ENCODE assay signal across 1 cellular context in the genomic region with DNA sequence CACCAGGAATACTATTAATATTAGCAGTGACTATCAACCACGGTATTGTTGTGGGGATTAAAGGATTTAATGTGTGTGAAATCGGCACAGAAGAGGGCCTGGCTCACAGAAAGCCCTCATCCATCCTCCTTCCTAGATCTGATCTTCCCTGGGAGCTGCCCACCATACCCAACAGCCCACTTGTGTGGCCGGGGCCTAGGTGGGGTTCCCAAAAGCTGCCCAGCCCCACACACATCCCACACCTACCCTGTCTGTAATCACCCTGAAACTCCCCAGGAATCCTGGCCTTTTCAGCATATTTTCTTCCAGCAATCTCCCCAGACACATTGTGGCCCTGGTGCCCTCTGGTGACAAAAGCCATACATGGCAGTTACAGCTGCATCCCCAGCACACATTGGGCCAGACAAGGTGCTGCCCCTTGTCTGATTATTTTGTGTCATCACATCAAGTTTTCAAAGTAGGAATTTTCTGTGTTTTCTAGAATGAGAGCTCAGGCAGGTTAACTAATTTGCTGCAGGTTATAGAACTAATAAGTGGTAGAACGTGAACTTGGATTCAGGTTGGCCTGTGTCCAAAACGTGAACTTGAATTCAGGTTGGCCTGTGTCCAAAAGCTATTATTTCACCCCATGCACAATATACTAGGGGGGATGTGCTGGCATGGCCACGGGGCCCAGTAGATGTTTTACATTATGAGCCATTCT.
TF ChIP-seq lines count a peak whose summit lies in the region.

No MANE protein-coding gene starts in this region.

TF ChIP-seq in K562, 482 proteins besides CTCF, POLR2A, EP300 and RAD21 (continued from another document and continues in another):
- TF ChIP-seq MAX (CRISPR knock-in tag; IDR thresholded peaks at IDR 0.05) = peak; percentile 61
- no peak for TF ChIP-seq ARHGAP35 (IDR thresholded peaks at IDR 0.05; ENCODE audit: partially characterized antibody)
- no peak for TF ChIP-seq HDAC8 (tag; IDR thresholded peaks at IDR 0.05)
- TF ChIP-seq ZBTB34 (CRISPR knock-in tag; IDR thresholded peaks at IDR 0.05) = no peak
- TF ChIP-seq STAT5A (IDR thresholded peaks at IDR 0.05; ENCODE audit: borderline replicate concordance, low read length) = peak; percentile 50; the same call in 1 of the 2 replicates
- 0 out of 2 replicates have a peak, but pooled peaks have one; percentile 0 for TF ChIP-seq MAFF (IDR thresholded peaks at IDR 0.05; ENCODE audit: low read length)
- no peak for TF ChIP-seq PRMT5 (CRISPR knock-in tag; IDR thresholded peaks at IDR 0.05)
- peak; percentile 80; the same call in 1 of the 2 replicates for TF ChIP-seq SMARCA5 (IDR thresholded peaks at IDR 0.05)
- TF ChIP-seq C11orf30 (IDR thresholded peaks at IDR 0.05; ENCODE audit: low read depth) = 0 out of 2 replicates have a peak, but pooled peaks have one; percentile 4
- TF ChIP-seq ATF1 (CRISPR knock-in tag; IDR thresholded peaks at IDR 0.05) = no peak
- TF ChIP-seq ATF1 (tag; IDR thresholded peaks at IDR 0.05) = no peak
- no peak for TF ChIP-seq SNRNP70 (optimal IDR thresholded peaks at IDR 0.05; ENCODE audit: low read depth, low read length)
- TF ChIP-seq, protein P1, sequence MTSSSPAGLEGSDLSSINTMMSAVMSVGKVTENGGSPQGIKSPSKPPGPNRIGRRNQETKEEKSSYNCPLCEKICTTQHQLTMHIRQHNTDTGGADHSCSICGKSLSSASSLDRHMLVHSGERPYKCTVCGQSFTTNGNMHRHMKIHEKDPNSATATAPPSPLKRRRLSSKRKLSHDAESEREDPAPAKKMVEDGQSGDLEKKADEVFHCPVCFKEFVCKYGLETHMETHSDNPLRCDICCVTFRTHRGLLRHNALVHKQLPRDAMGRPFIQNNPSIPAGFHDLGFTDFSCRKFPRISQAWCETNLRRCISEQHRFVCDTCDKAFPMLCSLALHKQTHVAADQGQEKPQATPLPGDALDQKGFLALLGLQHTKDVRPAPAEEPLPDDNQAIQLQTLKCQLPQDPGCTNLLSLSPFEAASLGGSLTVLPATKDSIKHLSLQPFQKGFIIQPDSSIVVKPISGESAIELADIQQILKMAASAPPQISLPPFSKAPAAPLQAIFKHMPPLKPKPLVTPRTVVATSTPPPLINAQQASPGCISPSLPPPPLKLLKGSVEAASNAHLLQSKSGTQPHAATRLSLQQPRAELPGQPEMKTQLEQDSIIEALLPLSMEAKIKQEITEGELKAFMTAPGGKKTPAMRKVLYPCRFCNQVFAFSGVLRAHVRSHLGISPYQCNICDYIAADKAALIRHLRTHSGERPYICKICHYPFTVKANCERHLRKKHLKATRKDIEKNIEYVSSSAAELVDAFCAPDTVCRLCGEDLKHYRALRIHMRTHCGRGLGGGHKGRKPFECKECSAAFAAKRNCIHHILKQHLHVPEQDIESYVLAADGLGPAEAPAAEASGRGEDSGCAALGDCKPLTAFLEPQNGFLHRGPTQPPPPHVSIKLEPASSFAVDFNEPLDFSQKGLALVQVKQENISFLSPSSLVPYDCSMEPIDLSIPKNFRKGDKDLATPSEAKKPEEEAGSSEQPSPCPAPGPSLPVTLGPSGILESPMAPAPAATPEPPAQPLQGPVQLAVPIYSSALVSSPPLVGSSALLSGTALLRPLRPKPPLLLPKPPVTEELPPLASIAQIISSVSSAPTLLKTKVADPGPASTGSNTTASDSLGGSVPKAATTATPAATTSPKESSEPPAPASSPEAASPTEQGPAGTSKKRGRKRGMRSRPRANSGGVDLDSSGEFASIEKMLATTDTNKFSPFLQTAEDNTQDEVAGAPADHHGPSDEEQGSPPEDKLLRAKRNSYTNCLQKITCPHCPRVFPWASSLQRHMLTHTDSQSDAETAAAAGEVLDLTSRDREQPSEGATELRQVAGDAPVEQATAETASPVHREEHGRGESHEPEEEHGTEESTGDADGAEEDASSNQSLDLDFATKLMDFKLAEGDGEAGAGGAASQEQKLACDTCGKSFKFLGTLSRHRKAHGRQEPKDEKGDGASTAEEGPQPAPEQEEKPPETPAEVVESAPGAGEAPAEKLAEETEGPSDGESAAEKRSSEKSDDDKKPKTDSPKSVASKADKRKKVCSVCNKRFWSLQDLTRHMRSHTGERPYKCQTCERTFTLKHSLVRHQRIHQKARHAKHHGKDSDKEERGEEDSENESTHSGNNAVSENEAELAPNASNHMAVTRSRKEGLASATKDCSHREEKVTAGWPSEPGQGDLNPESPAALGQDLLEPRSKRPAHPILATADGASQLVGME (CRISPR knock-in tag; IDR thresholded peaks at IDR 0.05) = 0 out of 2 replicates have a peak, but pooled peaks have one; percentile 40
- TF ChIP-seq JUN (IDR thresholded peaks at IDR 0.05; ENCODE audit: borderline replicate concordance, low read depth, low read length) = 0 out of 2 replicates have a peak, but pooled peaks have one; percentile 7
- no peak for TF ChIP-seq JUN (CRISPR knock-in tag; IDR thresholded peaks at IDR 0.05; ENCODE audit: borderline replicate concordance)
- TF ChIP-seq RBM25 (IDR thresholded peaks at IDR 0.05; ENCODE audit: low read depth, low read length, severe bottlenecking) = no peak
- peak; percentile 68 for TF ChIP-seq CBFA2T3 (IDR thresholded peaks at IDR 0.05)
- TF ChIP-seq FOXK2 (conservative IDR thresholded peaks at IDR 0.05 in 1 of 2, IDR thresholded peaks at IDR 0.05 in 1 of 2; ENCODE audit: low read depth in 2 of 2) = peak; percentile 30 to 54
- TF ChIP-seq ZMIZ1 (IDR thresholded peaks at IDR 0.05; ENCODE audit: low read depth in 2 of 2, low read length in 2 of 2) = peak in 1 of 2 experiments; percentile 43; a peak in 1 of 4 replicates
- no peak for TF ChIP-seq GTF2E2 (tag; IDR thresholded peaks at IDR 0.05)
- TF ChIP-seq, protein P2, sequence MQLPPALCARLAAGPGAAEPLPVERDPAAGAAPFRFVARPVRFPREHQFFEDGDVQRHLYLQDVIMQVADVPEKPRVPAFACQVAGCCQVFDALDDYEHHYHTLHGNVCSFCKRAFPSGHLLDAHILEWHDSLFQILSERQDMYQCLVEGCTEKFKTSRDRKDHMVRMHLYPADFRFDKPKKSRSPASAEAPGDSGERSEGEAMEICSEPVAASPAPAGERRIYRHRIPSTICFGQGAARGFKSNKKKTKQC (CRISPR knock-in tag; IDR thresholded peaks at IDR 0.05) = 0 out of 2 replicates have a peak, but pooled peaks have one; percentile 50
- TF ChIP-seq ELF2 (CRISPR knock-in tag; IDR thresholded peaks at IDR 0.05) = no peak
- no peak; the same call in 1 of the 2 replicates for TF ChIP-seq SMAD4 (CRISPR knock-in tag; conservative IDR thresholded peaks at IDR 0.05)
- no peak for TF ChIP-seq ZNF589 (CRISPR knock-in tag; IDR thresholded peaks at IDR 0.05; ENCODE audit: low read depth)
- peak; percentile 12; the same call in 1 of the 2 replicates for TF ChIP-seq FOSL1 (tag; conservative IDR thresholded peaks at IDR 0.05)
- TF ChIP-seq CC2D1A (IDR thresholded peaks at IDR 0.05) = peak; percentile 11; the same call in 1 of the 2 replicates
- no peak; the same call in 1 of the 2 replicates for TF ChIP-seq TRIM28 (IDR thresholded peaks at IDR 0.05)
- peak; percentile 67; the same call in 1 of the 2 replicates for TF ChIP-seq JUND (IDR thresholded peaks at IDR 0.05; ENCODE audit: borderline replicate concordance, low read depth, low read length)
- TF ChIP-seq JUND (tag; IDR thresholded peaks at IDR 0.05; ENCODE audit: borderline replicate concordance, low read depth, low read length) = no peak
- TF ChIP-seq TSC22D4 (tag; IDR thresholded peaks at IDR 0.05) = no peak
- TF ChIP-seq USF2 (CRISPR knock-in tag; IDR thresholded peaks at IDR 0.05) = no peak
- TF ChIP-seq TEAD4 (IDR thresholded peaks at IDR 0.05; ENCODE audit: low read length) = peak; percentile 83
- peak; percentile 53; the same call in 1 of the 2 replicates for TF ChIP-seq TEAD4 (CRISPR knock-in tag; IDR thresholded peaks at IDR 0.05; ENCODE audit: borderline replicate concordance)
- TF ChIP-seq ZNF316 (IDR thresholded peaks at IDR 0.05) = peak; percentile 37
- TF ChIP-seq ZNF24 (IDR thresholded peaks at IDR 0.05) = no peak
- TF ChIP-seq E2F5 (CRISPR knock-in tag; IDR thresholded peaks at IDR 0.05) = no peak; the same call in 1 of the 2 replicates
- TF ChIP-seq, protein P3, sequence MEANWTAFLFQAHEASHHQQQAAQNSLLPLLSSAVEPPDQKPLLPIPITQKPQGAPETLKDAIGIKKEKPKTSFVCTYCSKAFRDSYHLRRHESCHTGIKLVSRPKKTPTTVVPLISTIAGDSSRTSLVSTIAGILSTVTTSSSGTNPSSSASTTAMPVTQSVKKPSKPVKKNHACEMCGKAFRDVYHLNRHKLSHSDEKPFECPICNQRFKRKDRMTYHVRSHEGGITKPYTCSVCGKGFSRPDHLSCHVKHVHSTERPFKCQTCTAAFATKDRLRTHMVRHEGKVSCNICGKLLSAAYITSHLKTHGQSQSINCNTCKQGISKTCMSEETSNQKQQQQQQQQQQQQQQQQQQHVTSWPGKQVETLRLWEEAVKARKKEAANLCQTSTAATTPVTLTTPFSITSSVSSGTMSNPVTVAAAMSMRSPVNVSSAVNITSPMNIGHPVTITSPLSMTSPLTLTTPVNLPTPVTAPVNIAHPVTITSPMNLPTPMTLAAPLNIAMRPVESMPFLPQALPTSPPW (CRISPR knock-in tag; IDR thresholded peaks at IDR 0.05) = no peak
- TF ChIP-seq BCOR (IDR thresholded peaks at IDR 0.05) = no peak
- TF ChIP-seq ZNF143 (CRISPR knock-in tag; IDR thresholded peaks at IDR 0.05) = peak; percentile 51; the same call in 1 of the 2 replicates
- TF ChIP-seq ZNF146 (CRISPR knock-in tag; IDR thresholded peaks at IDR 0.05; ENCODE audit: unreplicated experiment) = no peak
- peak in 1 of 2 experiments; percentile 72; a peak in 3 of 4 replicates for TF ChIP-seq RCOR1 (IDR thresholded peaks at IDR 0.05; ENCODE audit: borderline replicate concordance in 1 of 2, low read depth in 2 of 2, low read length in 2 of 2)
- peak; percentile 94 for TF ChIP-seq SMC3 (conservative IDR thresholded peaks at IDR 0.05; ENCODE audit: insufficient read depth, low read depth, low read length)
- TF ChIP-seq ZNF354B (CRISPR knock-in tag; IDR thresholded peaks at IDR 0.05) = no peak
- no peak for TF ChIP-seq RFX1 (IDR thresholded peaks at IDR 0.05)
- TF ChIP-seq ZNF699 (CRISPR knock-in tag; IDR thresholded peaks at IDR 0.05; ENCODE audit: insufficient replicate concordance) = no peak
- TF ChIP-seq MCM2 (IDR thresholded peaks at IDR 0.05; ENCODE audit: low read depth) = no peak
- TF ChIP-seq ZBED1 (IDR thresholded peaks at IDR 0.05) = no peak
- peak; percentile 40 to 50; a peak in 2 of 4 replicates for TF ChIP-seq TBL1XR1 (IDR thresholded peaks at IDR 0.05; ENCODE audit: low read length in 2 of 2)
- no peak for TF ChIP-seq MED1 (CRISPR knock-in tag; IDR thresholded peaks at IDR 0.05; ENCODE audit: borderline replicate concordance)
- peak; percentile 71; the same call in 1 of the 2 replicates for TF ChIP-seq ARID2 (IDR thresholded peaks at IDR 0.05)
- no peak for TF ChIP-seq NR2C2 (CRISPR knock-in tag; IDR thresholded peaks at IDR 0.05)
- TF ChIP-seq NR2C2 (tag; IDR thresholded peaks at IDR 0.05) = no peak; the same call in 1 of the 2 replicates
- TF ChIP-seq FOXP1 (CRISPR knock-in tag; IDR thresholded peaks at IDR 0.05) = peak; percentile 82; the same call in 1 of the 2 replicates
- peak; percentile 77 for TF ChIP-seq CBFA2T2 (conservative IDR thresholded peaks at IDR 0.05)
- no peak for TF ChIP-seq KHSRP (IDR thresholded peaks at IDR 0.05)
- TF ChIP-seq KLF13 (tag; IDR thresholded peaks at IDR 0.05; ENCODE audit: borderline replicate concordance, low read depth) = no peak
- TF ChIP-seq KLF10 (CRISPR knock-in tag; IDR thresholded peaks at IDR 0.05) = no peak
